Comparison of ENCODE assay signal across 8 cellular contexts in the genomic region with DNA sequence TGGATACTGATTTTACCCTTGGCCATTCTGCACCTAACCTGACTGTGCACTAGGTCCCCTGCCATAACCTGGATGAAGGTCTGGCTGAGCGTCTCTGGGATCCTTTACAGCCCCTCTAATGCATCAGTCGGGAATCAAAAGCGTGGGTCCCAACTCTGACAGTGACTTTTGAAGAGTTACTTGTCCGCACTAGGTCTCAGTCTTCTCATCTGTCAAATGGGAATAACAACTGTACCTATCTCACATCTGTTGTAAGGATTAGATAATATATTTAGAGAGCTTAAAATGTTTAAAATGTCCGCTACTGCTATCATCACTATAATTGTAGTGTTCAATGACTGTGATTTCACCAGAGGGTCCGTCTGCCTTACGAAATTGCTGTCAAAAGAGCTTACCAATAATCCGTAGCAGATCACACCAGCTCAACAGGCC. TPM values are rescaled to one million over a fixed set of nuclear protein-coding genes. Genes with fewer than 3 reads are reported as not detected.
A peak's percentile ranks its signal among the peaks of the same experiment; 100 is the strongest.
DNase-seq lines count a peak whose midpoint lies in the region; ATAC-seq, FAIRE-seq and TF ChIP-seq lines count a peak whose summit lies in the region.

No MANE protein-coding gene starts in this region.

- no TSS peak for BruUV-seq in HepG2 (replicated peaks; lab: Mats Ljungman, UMichigan)

- in situ Hi-C loops in HepG2 (cut with HindIII; ENCODE audit: extremely low pct_ligation_motif_present, low pct_unique_long_range_greater_than_20kb) = no loop called here

- FAIRE-seq in HepG2 (lab: Jason Lieb, UNC) = no peak

- no peaks in the 10 kb centered on the region; a peak in 1 of 5 replicates for H3K27me3 ChIP-seq in HepG2 (ENCODE audit: control insufficient read depth in 1 of 2, insufficient read depth in 2 of 2, low read length in 2 of 2)
- no peaks in the 10 kb centered on the region for H3K27me3 ChIP-seq in tibial artery

- DNase-seq in activated T-cell treated with anti-CD3 and anti-CD28 coated beads, Interleukin-2, amount 50 U/mL, for 24 hours = no peak
- DNase-seq in activated T-cell treated with anti-CD3 and anti-CD28 coated beads, Interleukin-2, amount 50 U/mL, for 1 hour = no peak
- DNase-seq in activated naive CD8-positive, alpha-beta T cell treated with anti-CD3 and anti-CD28 coated beads, Interleukin-2, amount 50 U/mL, for 24 hours = no peak
- no peak for DNase-seq in HepG2 (ENCODE audit: low spot score)
- no peak for DNase-seq in tibial artery
- no peak for DNase-seq in NCI-H187 (lab: John Stamatoyannopoulos, UW)
- DNase-seq in stimulated activated naive CD4-positive, alpha-beta T cell (lab: John Stamatoyannopoulos, UW) = no peak

- H3K9me3 ChIP-seq in HepG2 (ENCODE audit: low read length) = no peaks in the 10 kb centered on the region
- no peaks in the 10 kb centered on the region for H3K9me3 ChIP-seq in tibial artery

- no peaks in the 10 kb centered on the region; a peak in 1 of 5 replicates for H3K36me3 ChIP-seq in HepG2 (replicated peaks in 1 of 2; ENCODE audit: control insufficient read depth in 1 of 2, insufficient read depth in 2 of 2, low read length in 2 of 2)
- H3K36me3 ChIP-seq in tibial artery = no peaks in the 10 kb centered on the region

- peaks cover 35% of the 10 kb centered on the region for H3K36me3 Mint-ChIP-seq in activated T-cell treated with anti-CD3 and anti-CD28 coated beads, Interleukin-2, amount 50 U/mL, for 24 hours (ENCODE audit: low read depth)
- peaks cover 10% of the 10 kb centered on the region for H3K36me3 Mint-ChIP-seq in activated naive CD8-positive, alpha-beta T cell treated with anti-CD3 and anti-CD28 coated beads, Interleukin-2, amount 50 U/mL, for 24 hours (ENCODE audit: low read depth)

- H3K4me3 ChIP-seq in HepG2 (replicated peaks in 1 of 3; ENCODE audit: insufficient read depth in 1 of 3, low read depth in 2 of 3, low read length in 3 of 3) (peak overlapping the region; percentile 86 to 93 (median 92)), tibial artery (peak overlapping the region; percentile 86 to 89)

- H3K27ac Mint-ChIP-seq in activated T-cell treated with anti-CD3 and anti-CD28 coated beads, Interleukin-2, amount 50 U/mL, for 24 hours = peak overlapping the region; percentile 87
- H3K27ac Mint-ChIP-seq in activated naive CD8-positive, alpha-beta T cell treated with anti-CD3 and anti-CD28 coated beads, Interleukin-2, amount 50 U/mL, for 24 hours = peak overlapping the region; percentile 75

- H3K4me1 ChIP-seq in HepG2 (ENCODE audit: insufficient read depth, low read length) = peaks cover 64% of the 10 kb centered on the region
- H3K4me1 ChIP-seq in tibial artery = peaks cover 0 to 20% (median 12%) of the 10 kb centered on the region in 4 donors

- TF ChIP-seq POLR2A in HepG2 (IDR thresholded peaks at IDR 0.05; ENCODE audit: insufficient read depth in 1 of 2, low read depth in 2 of 2, low read length in 2 of 2) = no peak

- TF ChIP-seq EP300 in HepG2 (IDR thresholded peaks at IDR 0.05; ENCODE audit: low read depth in 2 of 2, low read length in 2 of 2) (no peak), HepG2 (CRISPR knock-in tag; IDR thresholded peaks at IDR 0.05; ENCODE audit: borderline replicate concordance) (no peak)

- H3K4me3 Mint-ChIP-seq in activated T-cell treated with anti-CD3 and anti-CD28 coated beads, Interleukin-2, amount 50 U/mL, for 24 hours = peak overlapping the region; percentile 96
- peak overlapping the region; percentile 95 for H3K4me3 Mint-ChIP-seq in activated naive CD8-positive, alpha-beta T cell treated with anti-CD3 and anti-CD28 coated beads, Interleukin-2, amount 50 U/mL, for 24 hours

- POLR2A ChIA-PET in HepG2 (lab: Yijun Ruan, JAX) = interaction anchor here (1.6 to 3.5 kb wide), 3 partner anchors 32 to 36 kb away, joined by 5 to 41 read pairs (median 7); a partner anchor contains a TSS

- no peak overlapping the region for H2AFZ ChIP-seq in HepG2 (ENCODE audit: low read length)

- TF ChIP-seq CTCF in HepG2 (CRISPR knock-in tag; IDR thresholded peaks at IDR 0.05) (no peak), tibial artery (IDR thresholded peaks at IDR 0.05) (no peak)

- WGBS in HepG2 (ENCODE audit: low lambda C conversion rate) = 8% methylated on average over 8 of the region's 8 CpGs

- H3K4me1 Mint-ChIP-seq in activated T-cell treated with anti-CD3 and anti-CD28 coated beads, Interleukin-2, amount 50 U/mL, for 24 hours (ENCODE audit: low read depth) = peaks cover 55% of the 10 kb centered on the region
- H3K4me1 Mint-ChIP-seq in activated naive CD8-positive, alpha-beta T cell treated with anti-CD3 and anti-CD28 coated beads, Interleukin-2, amount 50 U/mL, for 24 hours = peaks cover 59% of the 10 kb centered on the region

- CTCF ChIA-PET in HepG2 (lab: Yijun Ruan, JAX; ENCODE audit: low intra/inter-chr PET ratio, low total read pairs) = no interaction called here

- no peaks in the 10 kb centered on the region for H3K27me3 Mint-ChIP-seq in activated T-cell treated with anti-CD3 and anti-CD28 coated beads, Interleukin-2, amount 50 U/mL, for 24 hours
- H3K27me3 Mint-ChIP-seq in activated naive CD8-positive, alpha-beta T cell treated with anti-CD3 and anti-CD28 coated beads, Interleukin-2, amount 50 U/mL, for 24 hours = peaks cover 4% of the 10 kb centered on the region

- peak overlapping the region; percentile 87 for H3K4me2 ChIP-seq in HepG2 (ENCODE audit: low read depth, low read length)

- H4K20me1 ChIP-seq in HepG2 (ENCODE audit: insufficient read depth, low read length) = peaks cover 12% of the 10 kb centered on the region

- no peak for ATAC-seq in activated naive CD8-positive, alpha-beta T cell treated with anti-CD3 and anti-CD28 coated beads, Interleukin-2, amount 50 U/mL, for 24 hours
- ATAC-seq in HepG2 (no peak), GM18868 (IDR thresholded peaks at IDR 0.05; ENCODE audit: unreplicated experiment) (no peak)

- H3K27ac ChIP-seq in HepG2 (ENCODE audit: extremely low read length, insufficient read depth, low read length) = peak overlapping the region; percentile 99
- H3K27ac ChIP-seq in tibial artery = peak overlapping the region; percentile 89 to 91

- no peak for TF ChIP-seq RAD21 in HepG2 (CRISPR knock-in tag; IDR thresholded peaks at IDR 0.05)

- peaks cover 4% of the 10 kb centered on the region for H3K9me3 Mint-ChIP-seq in activated T-cell treated with anti-CD3 and anti-CD28 coated beads, Interleukin-2, amount 50 U/mL, for 24 hours
- no peaks in the 10 kb centered on the region for H3K9me3 Mint-ChIP-seq in activated naive CD8-positive, alpha-beta T cell treated with anti-CD3 and anti-CD28 coated beads, Interleukin-2, amount 50 U/mL, for 24 hours

- H3K79me2 ChIP-seq in HepG2 (ENCODE audit: insufficient read depth, low read length) = peaks cover 47% of the 10 kb centered on the region

- H3K9ac ChIP-seq in HepG2 (ENCODE audit: insufficient read depth, low read depth, low read length) = peak overlapping the region; percentile 93

- intact Hi-C loops in HepG2 (cut with micrococcal nuclease; ENCODE audit: unreplicated experiment) = loop anchor here (1.0 kb wide), 1 partner anchor 36 kb away; a partner anchor contains a TSS
- intact Hi-C loops in tibial artery (cut with DNase I; ENCODE audit: low total_unique reads) = loop anchor here (5.0 kb wide), 2 partner anchors 33 to 677 kb away; a partner anchor contains a TSS

RNA-seq across cellular contexts. Expression of a gene that starts 0.7 kb away (rescaled TPM):
- total RNA-seq in HepG2 (2016; rRNA removed; fragmentation: Illumina TruSeq; extraction: Trizol) = 28.3 and 38.1 TPM in 2 replicates
- total RNA-seq in HepG2 (2016; cell fraction: cytosol; rRNA removed; fragmentation: Illumina TruSeq; extraction: Trizol; ENCODE audit: low read depth) = 9.2 and 10.8 TPM in 2 replicates
- total RNA-seq in HepG2 (2016; cell fraction: insoluble cytoplasmic fraction; rRNA removed; fragmentation: Illumina TruSeq; extraction: Trizol) = 27.2 and 37.8 TPM in 2 replicates
- 19.5 and 22.1 TPM in 2 replicates for total RNA-seq in HepG2 (2016; cell fraction: membrane; rRNA removed; fragmentation: Illumina TruSeq; extraction: Trizol)
- 25.7 and 26.6 TPM in 2 replicates for total RNA-seq in HepG2 (2016; cell fraction: nucleus; rRNA removed; fragmentation: Illumina TruSeq; extraction: Trizol)
- 21.3 and 29.1 TPM in 2 replicates for polyA plus RNA-seq in HepG2 (2011; rRNA removed)
- polyA plus RNA-seq in HepG2 (2011; cell fraction: cytosol; rRNA removed) = 15.5 and 21.7 TPM in 2 replicates
- polyA plus RNA-seq in HepG2 (2011; cell fraction: nucleus; rRNA removed) = 27.8 and 28.0 TPM in 2 replicates
- polyA plus RNA-seq in HepG2 (2012) = 13.9 and 20.0 TPM in 2 replicates
- polyA plus RNA-seq in HepG2 (2016; cell fraction: cytosol; fragmentation: Illumina TruSeq; extraction: Trizol; ENCODE audit: low read depth) = 2.2 TPM in 2 replicates
- polyA plus RNA-seq in HepG2 (2016; cell fraction: insoluble cytoplasmic fraction; fragmentation: Illumina TruSeq; extraction: Trizol; ENCODE audit: low read depth) = 39.2 and 41.6 TPM in 2 replicates
- 6.4 and 6.7 TPM in 2 replicates for polyA plus RNA-seq in HepG2 (2016; cell fraction: membrane; fragmentation: Illumina TruSeq; extraction: Trizol; ENCODE audit: low read depth)
- 40.2 and 43.1 TPM in 2 replicates for polyA plus RNA-seq in HepG2 (2016; cell fraction: nucleus; fragmentation: Illumina TruSeq; extraction: Trizol; ENCODE audit: insufficient read depth, low read depth)
- polyA minus RNA-seq in HepG2 (2011; rRNA and poly(A)+ RNA removed; ENCODE audit: low replicate concordance) = 14.9 and 18.3 TPM in 2 replicates
- 12.7 and 15.2 TPM in 2 replicates for polyA minus RNA-seq in HepG2 (2011; cell fraction: cytosol; rRNA and poly(A)+ RNA removed)
- polyA minus RNA-seq in HepG2 (2011; cell fraction: nucleus; rRNA and poly(A)+ RNA removed) = 22.0 and 27.1 TPM in 2 replicates

RNA-seq across cellular contexts. Expression of a gene that starts 36.0 kb away (rescaled TPM):
- 16.2 and 17.6 TPM in 2 replicates for total RNA-seq in HepG2 (2016; rRNA removed; fragmentation: Illumina TruSeq; extraction: Trizol)
- total RNA-seq in HepG2 (2016; cell fraction: cytosol; rRNA removed; fragmentation: Illumina TruSeq; extraction: Trizol; ENCODE audit: low read depth) = 2.0 and 2.1 TPM in 2 replicates
- total RNA-seq in HepG2 (2016; cell fraction: insoluble cytoplasmic fraction; rRNA removed; fragmentation: Illumina TruSeq; extraction: Trizol) = 16.4 and 17.5 TPM in 2 replicates
- total RNA-seq in HepG2 (2016; cell fraction: membrane; rRNA removed; fragmentation: Illumina TruSeq; extraction: Trizol) = 8.6 and 8.8 TPM in 2 replicates
- total RNA-seq in HepG2 (2016; cell fraction: nucleus; rRNA removed; fragmentation: Illumina TruSeq; extraction: Trizol) = 15.0 and 17.0 TPM in 2 replicates
- polyA plus RNA-seq in HepG2 (2011; rRNA removed) = 4.8 and 5.3 TPM in 2 replicates
- 4.7 and 6.4 TPM in 2 replicates for polyA plus RNA-seq in HepG2 (2011; cell fraction: cytosol; rRNA removed)
- polyA plus RNA-seq in HepG2 (2011; cell fraction: nucleus; rRNA removed) = 12.4 and 14.7 TPM in 2 replicates
- polyA plus RNA-seq in HepG2 (2012) = 8.0 and 9.8 TPM in 2 replicates
- polyA plus RNA-seq in HepG2 (2016; cell fraction: cytosol; fragmentation: Illumina TruSeq; extraction: Trizol; ENCODE audit: low read depth) = 0.83 and 0.92 TPM in 2 replicates
- 14.9 and 16.0 TPM in 2 replicates for polyA plus RNA-seq in HepG2 (2016; cell fraction: insoluble cytoplasmic fraction; fragmentation: Illumina TruSeq; extraction: Trizol; ENCODE audit: low read depth)
- 5.1 and 5.4 TPM in 2 replicates for polyA plus RNA-seq in HepG2 (2016; cell fraction: membrane; fragmentation: Illumina TruSeq; extraction: Trizol; ENCODE audit: low read depth)
- polyA plus RNA-seq in HepG2 (2016; cell fraction: nucleus; fragmentation: Illumina TruSeq; extraction: Trizol; ENCODE audit: insufficient read depth, low read depth) = 20.8 and 21.1 TPM in 2 replicates
- polyA minus RNA-seq in HepG2 (2011; rRNA and poly(A)+ RNA removed; ENCODE audit: low replicate concordance) = 9.1 and 37.8 TPM in 2 replicates
- polyA minus RNA-seq in HepG2 (2011; cell fraction: cytosol; rRNA and poly(A)+ RNA removed) = 6.7 and 8.7 TPM in 2 replicates
- polyA minus RNA-seq in HepG2 (2011; cell fraction: nucleus; rRNA and poly(A)+ RNA removed) = 28.5 and 30.6 TPM in 2 replicates
